ENCODE assay signal across 8 cellular contexts in the genomic region with DNA sequence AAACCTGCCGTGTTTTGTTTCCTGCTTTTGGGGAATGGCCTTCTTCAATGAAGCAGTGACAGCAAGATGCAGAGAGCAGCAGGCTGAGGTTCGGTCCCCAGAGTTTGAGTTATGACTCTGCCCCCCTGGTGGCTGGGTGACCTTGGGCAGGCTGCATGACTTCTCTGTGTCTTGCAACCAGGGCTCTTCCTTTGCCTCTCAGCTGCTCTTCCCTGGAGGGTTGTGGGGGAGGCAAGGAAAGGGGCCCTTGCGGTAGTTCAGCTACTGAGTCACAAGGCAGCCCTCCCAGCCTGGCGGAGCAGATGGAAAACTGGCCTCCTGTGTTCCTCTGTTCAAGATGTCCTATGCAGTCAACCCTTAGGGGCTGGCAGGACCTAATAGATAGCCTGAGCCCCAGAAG. TPM values are rescaled to one million over a fixed set of nuclear protein-coding genes. Genes with fewer than 3 reads are reported as not detected.
DNase-seq lines count a peak whose midpoint lies in the region; ATAC-seq and TF ChIP-seq lines count a peak whose summit lies in the region.

No MANE protein-coding gene starts in this region.

- peak; percentile 65 for TF ChIP-seq CTCF in 22Rv1 (IDR thresholded peaks at IDR 0.05)
- peak; percentile 79 for TF ChIP-seq CTCF in GM12875 (IDR thresholded peaks at IDR 0.05; ENCODE audit: borderline replicate concordance, insufficient read depth, low read depth, low read length)
- peak in 4 of 6 experiments; percentile 26 to 44 (median 42) for TF ChIP-seq CTCF in Peyer's patch (IDR thresholded peaks at IDR 0.05)
- TF ChIP-seq CTCF in right lobe of liver (IDR thresholded peaks at IDR 0.05), result peak; percentile 45 to 52 (median 48)

- TF ChIP-seq POLR2A in Peyer's patch (IDR thresholded peaks at IDR 0.05), result no peak
- no peak for TF ChIP-seq POLR2A in right lobe of liver (IDR thresholded peaks at IDR 0.05)

- no peaks in the 10 kb centered on the region for H3K4me1 ChIP-seq in Peyer's patch
- no peaks in the 10 kb centered on the region for H3K4me1 ChIP-seq in adipocyte (ENCODE audit: control insufficient read depth, insufficient read depth, low read length)
- H3K4me1 ChIP-seq in right lobe of liver, result no peaks in the 10 kb centered on the region

- H3K4me3 ChIP-seq in GM12875 (ENCODE audit: low read depth, low read length) (no peak overlapping the region), Peyer's patch (no peak overlapping the region), adipocyte (ENCODE audit: low read length) (no peak overlapping the region), right lobe of liver (no peak overlapping the region)

- no peaks in the 10 kb centered on the region for H3K36me3 ChIP-seq in Peyer's patch
- no peaks in the 10 kb centered on the region for H3K36me3 ChIP-seq in adipocyte (ENCODE audit: control insufficient read depth, insufficient read depth, low read length, severe bottlenecking)
- H3K36me3 ChIP-seq in right lobe of liver, result no peaks in the 10 kb centered on the region

- DNase-seq in Peyer's patch (peak in 2 of 3 donors; percentile 38 to 66), adipocyte (ENCODE audit: low read depth) (peak; percentile 34), right lobe of liver (peak in 2 of 3 donors; percentile 42 to 58), NCI-H2107 treated with DMSO at 0.1 percent for 48 hours (lab: John Stamatoyannopoulos, UW; ENCODE audit: unreplicated experiment) (no peak)

- H3K27me3 ChIP-seq in Peyer's patch (no peaks in the 10 kb centered on the region), adipocyte (replicated peaks; ENCODE audit: control insufficient read depth, insufficient read depth, low read length) (peaks cover 48% of the 10 kb centered on the region), right lobe of liver (no peaks in the 10 kb centered on the region)

- intact Hi-C loops in right lobe of liver (cut with DNase I), result no loop called here

- H3K9me3 ChIP-seq in Peyer's patch, result no peaks in the 10 kb centered on the region
- H3K9me3 ChIP-seq in adipocyte (ENCODE audit: control insufficient read depth, low read length), result no peaks in the 10 kb centered on the region
- H3K9me3 ChIP-seq in right lobe of liver, result no peaks in the 10 kb centered on the region

- H3K9ac ChIP-seq in adipocyte (ENCODE audit: low read length), result no peak overlapping the region

- WGBS in right lobe of liver (ENCODE audit: insufficient coverage, low coverage, low lambda C conversion rate, missing lambda C conversion rate), result no CpG with 5 or more reads among the region's 4 CpGs

- ATAC-seq in right lobe of liver, result peak; percentile 55 to 88 (median 73)
- ATAC-seq in HG02852 (IDR thresholded peaks at IDR 0.05; ENCODE audit: unreplicated experiment), result no peak
- no peak for ATAC-seq in HG02759 (IDR thresholded peaks at IDR 0.05; ENCODE audit: unreplicated experiment)

- no peak overlapping the region for H3K27ac ChIP-seq in 22Rv1
- no peak overlapping the region for H3K27ac ChIP-seq in Peyer's patch
- H3K27ac ChIP-seq in right lobe of liver, result no peak overlapping the region

RNA-seq across cellular contexts. Expression of gene CTXND1, which starts 17.1 kb away (rescaled TPM):
- total RNA-seq in Peyer's patch (1 to 10 TPM in 1 of 4 donors, under 1 TPM in 2, not detected in 1; 0.53 to 5.0 (median 0.54) TPM), right lobe of liver (10 to 100 TPM in 1 of 6 experiments, 1 to 10 TPM in 5; 2.7 to 10.1 (median 4.5) TPM)

Comparison
In these comparisons a context has a peak if more than half of its experiments do, and no peak if none do; other contexts are left out.
1. ATAC-seq: peak in right lobe of liver (4 of 4); none in HG02852 (single experiment) and HG02759 (single experiment).
2. Peak in every context shown above with its lines, with median percentiles within 50 percentile points of each other: CTCF ChIP-seq.